Comparison of ENCODE assay signal across 7 cellular contexts in genomic region chr11:54561439-54561838, GRCh38. TPM values are rescaled to one million over a fixed set of nuclear protein-coding genes. Genes with fewer than 3 reads are reported as not detected.
"Had no signal": no experiment of that assay in that cellular context is flagged by ENCODE, and none has a peak within 500 bp of the region (broad histone marks: within the 10 kb centered on the region; RNA-seq: fewer than 3 reads in every experiment).

No MANE protein-coding gene starts in this region.

RNA-seq across cellular contexts. Expression of gene OR4C46, which starts 42.4 kb away (rescaled TPM):
- total RNA-seq: GM23248, GM23338, H1, H4, H7, H9, HFFc6 had no signal
- polyA plus RNA-seq: GM23248, GM23338, H1 had no signal
